In genomic region chr1:196723325-196724185, GRCh38 we compare ENCODE assay signal across 10 cellular contexts. TPM values are rescaled to one million over a fixed set of nuclear protein-coding genes. Genes with fewer than 3 reads are reported as not detected.
DNase-seq lines count a peak whose midpoint lies in the region; FAIRE-seq and TF ChIP-seq lines count a peak whose summit lies in the region.
"Had no signal": no experiment of that assay in that cellular context is flagged by ENCODE, and none has a peak within 500 bp of the region (broad histone marks: within the 10 kb centered on the region; RNA-seq: fewer than 3 reads in every experiment).

No MANE protein-coding gene starts in this region.

- no peak overlapping the region for H3K4me3 Mint-ChIP-seq in nephron

- no peak for FAIRE-seq in bronchial epithelial cell (lab: Jason Lieb, UNC)

- H3K4me3 ChIP-seq in AG09309 (ENCODE audit: control insufficient read depth, low read depth, low read length) (no peak overlapping the region), SJSA1 (no peak overlapping the region), bronchial epithelial cell (ENCODE audit: low read depth, low read length) (no peak overlapping the region)

- no peak overlapping the region for H3K27ac ChIP-seq in SJSA1

- H3K9me3 Mint-ChIP-seq in nephron, result no peaks in the 10 kb centered on the region

- no peaks in the 10 kb centered on the region for H3K27me3 Mint-ChIP-seq in nephron (ENCODE audit: low read depth)

- DNase-seq in AG09309 (ENCODE audit: low read depth) (no peak), HEK293T (ENCODE audit: extremely low spot score) (peak; percentile 66), LHCN-M2 (ENCODE audit: low read depth) (peak; percentile 29), SJSA1 (ENCODE audit: low read depth in 1 of 2, low spot score in 2 of 2) (peak; percentile 21 to 65), bronchial epithelial cell (ENCODE audit: low read depth) (peak; percentile 50), Ammon's horn (ENCODE audit: low spot score) (no peak)
- DNase-seq: right cardiac atrium had no signal

- no peak overlapping the region for H3K27ac Mint-ChIP-seq in nephron

- H3K36me3 ChIP-seq in SJSA1 (peaks cover 2% of the 10 kb centered on the region; the same call in 1 of the 2 replicates), bronchial epithelial cell (ENCODE audit: control insufficient read depth, insufficient read depth, low read length) (no peaks in the 10 kb centered on the region)

- CTCF ChIA-PET in HEK293T (lab: Yijun Ruan, JAX), result interaction anchor here (0.6 kb wide), 1 partner anchor 102 kb away, joined by 5 read pairs; no protein-coding TSS in a partner anchor

- H3K36me3 Mint-ChIP-seq in nephron (ENCODE audit: low read depth), result no peaks in the 10 kb centered on the region

- H3K27me3 ChIP-seq in SJSA1 (replicated peaks), result no peaks in the 10 kb centered on the region
- H3K27me3 ChIP-seq in bronchial epithelial cell (ENCODE audit: control insufficient read depth, insufficient read depth, low read length), result no peaks in the 10 kb centered on the region

- POLR2A ChIA-PET in HEK293T (lab: Yijun Ruan, JAX), result no interaction called here

- H3K9me3 ChIP-seq in SJSA1 (replicated peaks), result no peaks in the 10 kb centered on the region

- no peaks in the 10 kb centered on the region for H3K4me1 ChIP-seq in SJSA1 (replicated peaks)

- TF ChIP-seq CTCF in AG09309 (IDR thresholded peaks at IDR 0.05; ENCODE audit: control insufficient read depth, insufficient read depth, low read depth, low read length, missing control alignments) (peak; percentile 14), GM12873 (IDR thresholded peaks at IDR 0.05; ENCODE audit: insufficient read depth, low read depth, low read length, missing control alignments) (peak; percentile 87), bronchial epithelial cell (IDR thresholded peaks at IDR 0.05; ENCODE audit: insufficient read depth, low read length, severe bottlenecking) (peak; percentile 81), nephron (IDR thresholded peaks at IDR 0.05; ENCODE audit: unreplicated experiment in 3 of 3) (peak; percentile 38 to 51 (median 39))

- no peaks in the 10 kb centered on the region for H3K4me1 Mint-ChIP-seq in nephron

TF ChIP-seq in HEK293T, 16 proteins besides CTCF, POLR2A, EP300 and RAD21:
- TF ChIP-seq TARDBP (IDR thresholded peaks at IDR 0.05), result no peak
- TF ChIP-seq PKNOX1 (IDR thresholded peaks at IDR 0.05), result no peak
- no peak for TF ChIP-seq FOXM1 (IDR thresholded peaks at IDR 0.05; ENCODE audit: borderline replicate concordance)
- TF ChIP-seq ELF4 (IDR thresholded peaks at IDR 0.05), result no peak
- no peak for TF ChIP-seq SUZ12 (IDR thresholded peaks at IDR 0.05)
- no peak for TF ChIP-seq ARNT (IDR thresholded peaks at IDR 0.05)
- TF ChIP-seq L3MBTL2 (conservative IDR thresholded peaks at IDR 0.05), result no peak
- no peak for TF ChIP-seq BHLHE40 (IDR thresholded peaks at IDR 0.05; ENCODE audit: borderline replicate concordance)
- TF ChIP-seq FOXK2 (IDR thresholded peaks at IDR 0.05), result no peak
- no peak for TF ChIP-seq CTBP1 (IDR thresholded peaks at IDR 0.05; ENCODE audit: borderline replicate concordance)

RNA-seq across cellular contexts. Expression of gene CFHR3, which starts 51.1 kb away (rescaled TPM):
- total RNA-seq in LHCN-M2 (2014; rRNA removed) (0.75 TPM in 1 of 2 replicates, not detected in the other), bronchial epithelial cell (not detected in 2 replicates)
- polyA plus RNA-seq in LHCN-M2 (2012), result not detected
- total RNA-seq in SJSA1 (2014; rRNA removed; shearing (Covaris generic)), result not detected in 2 replicates
- total RNA-seq: T-helper 1 cell treated with Interleukin-12 subunit alpha and Interleukin-12 subunit beta and Interleukin-4 antibody, amounts not matched to agents 30 ng/mL and 1 ng/mL, for 36 hours had no signal

Comparison
In these comparisons a context has a peak if more than half of its experiments do, and no peak if none do; other contexts are left out.
1. DNase-seq: peak in HEK293T (single experiment), LHCN-M2 (single experiment), SJSA1 (2 of 2) and bronchial epithelial cell (single experiment); none in AG09309 (single experiment) and Ammon's horn (single experiment).
2. CTCF ChIP-seq: peak in every context shown above with its lines; median percentile 87 in GM12873; 81 in bronchial epithelial cell; 39 in nephron; 14 in AG09309.